ENCODE assay signal across 12 cellular contexts in the genomic region with DNA sequence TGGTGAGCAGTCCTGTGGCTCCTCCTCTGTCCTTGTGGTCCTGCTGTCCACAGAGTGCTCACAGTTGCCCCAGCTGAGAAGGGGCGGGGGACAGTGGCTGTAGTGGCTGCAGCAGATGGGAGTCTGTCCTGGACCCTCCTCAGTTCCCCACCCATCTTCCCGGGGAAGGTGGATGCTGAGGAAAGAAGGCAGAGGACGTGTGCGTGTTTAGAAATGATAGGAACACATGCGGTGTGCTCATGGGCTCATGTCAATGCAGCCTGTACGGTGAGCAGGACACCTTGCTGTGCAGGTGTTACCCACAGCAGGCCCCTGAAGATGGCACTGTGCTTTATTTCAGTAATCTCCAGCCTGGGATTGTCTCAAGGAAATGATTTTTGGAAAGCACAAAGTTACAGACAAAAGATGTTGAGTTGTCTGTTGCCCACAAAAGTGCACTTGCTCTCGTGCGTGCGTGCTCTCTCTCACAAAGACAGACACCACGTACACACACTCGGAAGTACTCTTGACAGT. TPM values are rescaled to one million over a fixed set of nuclear protein-coding genes. Genes with fewer than 3 reads are reported as not detected.
A peak's percentile ranks its signal among the peaks of the same experiment; 100 is the strongest.
DNase-seq lines count a peak whose midpoint lies in the region; ATAC-seq and TF ChIP-seq lines count a peak whose summit lies in the region.
"Had no signal": no experiment of that assay in that cellular context is flagged by ENCODE, and none has a peak within 500 bp of the region (broad histone marks: within the 10 kb centered on the region; RNA-seq: fewer than 3 reads in every experiment).

No MANE protein-coding gene starts in this region.

- intact Hi-C loops in sciatic nerve (cut with DNase I): no loop called here
- intact Hi-C loops in breast epithelium (cut with DNase I; ENCODE audit: low total_unique reads): no loop called here

- H3K27me3 Mint-ChIP-seq in T-helper 17 cell (no peaks in the 10 kb centered on the region), glutamatergic neuron (ENCODE audit: unreplicated experiment) (no peaks in the 10 kb centered on the region)

- peaks cover 7% of the 10 kb centered on the region for H3K9me3 Mint-ChIP-seq in glutamatergic neuron (ENCODE audit: unreplicated experiment)

- H3K9me3 ChIP-seq in T-helper 17 cell (ENCODE audit: control insufficient read depth, low read length, poor library complexity, severe bottlenecking) (no peaks in the 10 kb centered on the region), breast epithelium (no peaks in the 10 kb centered on the region), gastroesophageal sphincter (no peaks in the 10 kb centered on the region)
- H3K9me3 ChIP-seq: Caco-2 had no signal

- no peak overlapping the region for H3K27ac ChIP-seq in breast epithelium
- H3K27ac ChIP-seq in gastroesophageal sphincter: no peak overlapping the region

- no peak for ATAC-seq in T-helper 17 cell
- ATAC-seq in sciatic nerve: peak; percentile 5
- ATAC-seq in gastroesophageal sphincter: no peak
- no peak for ATAC-seq in GM21723 (IDR thresholded peaks at IDR 0.05; ENCODE audit: unreplicated experiment)

- H3K4me3 Mint-ChIP-seq in T-helper 17 cell: no peak overlapping the region
- H3K4me3 Mint-ChIP-seq in glutamatergic neuron (ENCODE audit: unreplicated experiment): no peak overlapping the region

- H3K4me3 ChIP-seq in breast epithelium: no peak overlapping the region
- H3K4me3 ChIP-seq in gastroesophageal sphincter: no peak overlapping the region

- TF ChIP-seq POLR2A in breast epithelium (IDR thresholded peaks at IDR 0.05) (no peak), gastroesophageal sphincter (IDR thresholded peaks at IDR 0.05) (no peak)

- H3K27me3 ChIP-seq in breast epithelium (no peaks in the 10 kb centered on the region), gastroesophageal sphincter (no peaks in the 10 kb centered on the region)

- peak; percentile 57 for DNase-seq in G401 (ENCODE audit: low spot score)
- no peak for DNase-seq in T-helper 17 cell
- DNase-seq in glutamatergic neuron: no peak
- no peak for DNase-seq in sciatic nerve (ENCODE audit: low spot score)
- no peak for DNase-seq in breast epithelium (ENCODE audit: low spot score in 2 of 2)
- DNase-seq in stimulated activated CD4-positive, alpha-beta T cell treated with anti-CD3 and anti-CD28 coated beads, Interleukin-15, amount 100 ng/mL, for 24 hours: no peak
- DNase-seq: Caco-2, NCI-H1436, NCI-H2081, NCI-H510A treated with DMSO at 0.1 percent for 48 hours had no signal

- no peaks in the 10 kb centered on the region for H3K4me1 ChIP-seq in breast epithelium
- peaks cover 0 to 22% (median 0%) of the 10 kb centered on the region in 3 donors for H3K4me1 ChIP-seq in gastroesophageal sphincter
- H3K4me1 ChIP-seq: Caco-2 had no signal

- in situ Hi-C loops in G401 (cut with HindIII; ENCODE audit: low sequenced_read_pairs): no loop called here

- H3K36me3 Mint-ChIP-seq in T-helper 17 cell (ENCODE audit: low read depth) (peaks cover 12% of the 10 kb centered on the region), glutamatergic neuron (ENCODE audit: unreplicated experiment) (no peaks in the 10 kb centered on the region)

- peaks cover 17% of the 10 kb centered on the region for H3K4me1 Mint-ChIP-seq in T-helper 17 cell
- peaks cover 18% of the 10 kb centered on the region for H3K4me1 Mint-ChIP-seq in glutamatergic neuron (ENCODE audit: low read depth, unreplicated experiment)

- TF ChIP-seq CTCF in glutamatergic neuron (IDR thresholded peaks at IDR 0.05; ENCODE audit: partially characterized antibody, unreplicated experiment): no peak
- TF ChIP-seq CTCF in breast epithelium (IDR thresholded peaks at IDR 0.05): no peak
- TF ChIP-seq CTCF in gastroesophageal sphincter (IDR thresholded peaks at IDR 0.05): no peak

- WGBS in gastroesophageal sphincter (ENCODE audit: low coverage in 1 of 2), 2 donors: 91 to 99% methylated on average over 6 to 8 of the region's 11 CpGs

- H3K36me3 ChIP-seq in breast epithelium (peaks cover 6% of the 10 kb centered on the region), gastroesophageal sphincter (peaks cover 0 to 91% of the 10 kb centered on the region in 2 donors)

- TF ChIP-seq EP300 in gastroesophageal sphincter (IDR thresholded peaks at IDR 0.05): no peak

- peak overlapping the region; percentile 32 for H3K27ac Mint-ChIP-seq in T-helper 17 cell
- H3K27ac Mint-ChIP-seq in glutamatergic neuron (ENCODE audit: unreplicated experiment): peak overlapping the region; percentile 69

RNA-seq across cellular contexts. Expression of gene TEX29, which starts 49.2 kb away (rescaled TPM):
- not detected in 2 replicates for total RNA-seq in G401 (2014; rRNA removed; shearing (Covaris generic))
- total RNA-seq in T-helper 17 cell: not detected
- 0.64 TPM for total RNA-seq in glutamatergic neuron (ENCODE audit: unreplicated experiment)
- 1.6 TPM for total RNA-seq in sciatic nerve
- total RNA-seq in breast epithelium: under 1 TPM in 1 of 3 donors, not detected in 2; 0.64 TPM
- 1 to 10 TPM in 1 of 4 donors, not detected in 3; 1.9 TPM for total RNA-seq in gastroesophageal sphincter
- total RNA-seq: Caco-2 had no signal
